ENCODE assay signal across 23 cellular contexts in the genomic region with DNA sequence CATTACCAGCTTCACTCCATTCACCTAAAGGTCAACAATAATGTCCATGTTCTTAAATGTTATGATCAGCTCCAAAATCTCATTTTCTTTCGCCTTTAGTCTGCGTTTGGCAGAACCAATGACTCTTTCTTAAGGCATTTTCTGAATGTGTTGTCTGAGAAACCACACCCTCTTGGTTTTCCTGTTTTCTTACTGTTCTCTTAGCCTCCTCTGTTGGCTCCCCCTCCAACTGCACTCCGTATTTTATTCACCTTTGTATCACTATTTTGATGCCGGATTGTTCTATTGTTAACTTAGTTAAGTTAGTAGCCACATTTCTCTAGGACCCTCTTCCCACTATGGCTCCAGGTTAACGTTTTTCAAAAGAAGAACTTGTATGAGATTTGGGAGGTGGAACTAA.
DNase-seq lines count a peak whose midpoint lies in the region; ATAC-seq and TF ChIP-seq lines count a peak whose summit lies in the region.
"Had no signal": no experiment of that assay in that cellular context is flagged by ENCODE, and none has a peak within 500 bp of the region (broad histone marks: within the 10 kb centered on the region; RNA-seq: fewer than 3 reads in every experiment).

No MANE protein-coding gene starts in this region.

- CTCF ChIA-PET in activated CD4-positive, alpha-beta T cell treated with anti-CD3 and anti-CD28 coated beads for 36 hours (lab: Charles Lee), result interaction anchor here (0.6 kb wide), 1 partner anchor 92 kb away, joined by 3 read pairs; no protein-coding TSS in a partner anchor
- CTCF ChIA-PET in CD4-positive, alpha-beta memory T cell (lab: Charles Lee; ENCODE audit: partially characterized antibody), result interaction anchor here (0.7 to 4.1 kb wide), 9 partner anchors 13 to 57 kb away, joined by 3 to 49 read pairs (median 4); no protein-coding TSS in a partner anchor
- CTCF ChIA-PET in activated CD4-positive, alpha-beta memory T cell treated with anti-CD3 and anti-CD28 coated beads for 36 hours (lab: Charles Lee), result interaction anchor here (0.6 to 1.3 kb wide), 2 partner anchors 44 to 57 kb away, joined by 3 to 4 read pairs; no protein-coding TSS in a partner anchor
- CTCF ChIA-PET in RWPE1 (lab: Yijun Ruan, JAX), result no interaction called here

- no peaks in the 10 kb centered on the region for H3K27me3 Mint-ChIP-seq in activated CD4-positive, alpha-beta T cell treated with anti-CD3 and anti-CD28 coated beads for 36 hours
- H3K27me3 Mint-ChIP-seq in CD4-positive, alpha-beta memory T cell, result no peaks in the 10 kb centered on the region
- H3K27me3 Mint-ChIP-seq in activated CD4-positive, alpha-beta memory T cell treated with anti-CD3 and anti-CD28 coated beads for 36 hours, result no peaks in the 10 kb centered on the region

- H3K36me3 ChIP-seq in CD4-positive, alpha-beta memory T cell (ENCODE audit: insufficient read depth, low read length), result no peaks in the 10 kb centered on the region
- H3K36me3 ChIP-seq in uterus, result no peaks in the 10 kb centered on the region
- H3K36me3 ChIP-seq: pancreas, right lobe of liver, thyroid gland had no signal

- no peaks in the 10 kb centered on the region for H3K9me3 Mint-ChIP-seq in activated CD4-positive, alpha-beta T cell treated with anti-CD3 and anti-CD28 coated beads for 36 hours (ENCODE audit: low read depth)
- H3K9me3 Mint-ChIP-seq in CD4-positive, alpha-beta memory T cell, result peaks cover 0 to 3% (median 0%) of the 10 kb centered on the region in 8 donors
- H3K9me3 Mint-ChIP-seq in activated CD4-positive, alpha-beta memory T cell treated with anti-CD3 and anti-CD28 coated beads for 36 hours, result no peaks in the 10 kb centered on the region
- H3K9me3 Mint-ChIP-seq: stimulated activated memory B cell treated with anti-CD40 and anti-IgM and Interleukin-4, amounts not matched to agents 10 μg/mL and 1 μg/mL and 100 μg/mL, for 72 hours had no signal

- TF ChIP-seq CTCF in foreskin keratinocyte (conservative IDR thresholded peaks at IDR 0.05), result peak; percentile 39
- no peak for TF ChIP-seq CTCF in RWPE1 (conservative IDR thresholded peaks at IDR 0.05; ENCODE audit: low read depth)
- TF ChIP-seq CTCF in uterus (IDR thresholded peaks at IDR 0.05), result no peak

- peak; percentile 44 for ATAC-seq in activated CD4-positive, alpha-beta T cell treated with anti-CD3 and anti-CD28 coated beads for 36 hours
- peak; percentile 39 for ATAC-seq in foreskin keratinocyte
- no peak for ATAC-seq in GM21367 (IDR thresholded peaks at IDR 0.05; ENCODE audit: unreplicated experiment)
- ATAC-seq: pancreas; right lobe of liver; stimulated activated memory B cell treated with anti-CD40 and anti-IgM and Interleukin-4, amounts not matched to agents 10 μg/mL and 1 μg/mL and 100 μg/mL, for 72 hours had no signal

- POLR2A ChIA-PET in activated CD4-positive, alpha-beta T cell treated with anti-CD3 and anti-CD28 coated beads for 36 hours (lab: Charles Lee), result interaction anchor here (0.7 kb wide), 1 partner anchor 303 kb away, joined by 3 read pairs; no protein-coding TSS in a partner anchor
- POLR2A ChIA-PET in CD4-positive, alpha-beta memory T cell (lab: Charles Lee; ENCODE audit: partially characterized antibody), result interaction anchor here (0.8 to 1.0 kb wide), 3 partner anchors 13 to 44 kb away, joined by 3 to 4 read pairs (median 4); no protein-coding TSS in a partner anchor
- POLR2A ChIA-PET in activated CD4-positive, alpha-beta memory T cell treated with anti-CD3 and anti-CD28 coated beads for 36 hours (lab: Charles Lee), result no interaction called here
- POLR2A ChIA-PET in RWPE1 (lab: Yijun Ruan, JAX; ENCODE audit: low non-redundant PET), result no interaction called here

- peak overlapping the region in 1 of 2 donors; percentile 16 for H3K4me3 ChIP-seq in CD4-positive, alpha-beta memory T cell (ENCODE audit: low read length in 2 of 2)
- H3K4me3 ChIP-seq in uterus, result no peak overlapping the region
- H3K4me3 ChIP-seq: hepatocyte, lung, pancreas, right lobe of liver, thyroid gland had no signal

- DNase-seq in activated CD4-positive, alpha-beta T cell treated with anti-CD3 and anti-CD28 coated beads for 36 hours, result no peak
- no peak for DNase-seq in activated CD4-positive, alpha-beta T cell treated with anti-CD3 and anti-CD28 coated beads for 1 hour
- DNase-seq in CD4-positive, alpha-beta memory T cell, result peak in 4 of 5 donors; percentile 32 to 34 (median 34)
- DNase-seq in activated CD4-positive, alpha-beta memory T cell treated with anti-CD3 and anti-CD28 coated beads for 36 hours, result no peak
- DNase-seq in foreskin keratinocyte (peak in 1 of 2 donors; percentile 18), RWPE1 (ENCODE audit: low spot score) (no peak), uterus (no peak)
- DNase-seq: activated CD4-positive, alpha-beta T cell treated with anti-CD3 and anti-CD28 coated beads, Interleukin-2, amount 50 U/mL, for 48 hours; activated effector memory CD4-positive, alpha-beta T cell treated with anti-CD3 and anti-CD28 coated beads, Interleukin-2, amount 50 U/mL, for 16 hours; cortex of kidney; islet precursor cell; KBM-7; NCI-H1930; NCI-H446 treated with DMSO at 0.1 percent for 48 hours; pancreas; right lobe of liver; RPMI8226; thyroid gland had no signal

- H3K27me3 ChIP-seq in CD4-positive, alpha-beta memory T cell (ENCODE audit: insufficient read depth, low read length), result no peaks in the 10 kb centered on the region
- no peaks in the 10 kb centered on the region for H3K27me3 ChIP-seq in foreskin keratinocyte
- no peaks in the 10 kb centered on the region for H3K27me3 ChIP-seq in uterus
- H3K27me3 ChIP-seq: hepatocyte, pancreas, right lobe of liver, thyroid gland had no signal

- peaks cover 27% of the 10 kb centered on the region for H3K4me1 Mint-ChIP-seq in activated CD4-positive, alpha-beta T cell treated with anti-CD3 and anti-CD28 coated beads for 36 hours
- H3K4me1 Mint-ChIP-seq in CD4-positive, alpha-beta memory T cell, result peaks cover 17 to 45% (median 32%) of the 10 kb centered on the region in 4 donors
- H3K4me1 Mint-ChIP-seq in activated CD4-positive, alpha-beta memory T cell treated with anti-CD3 and anti-CD28 coated beads for 36 hours (ENCODE audit: low read depth), result peaks cover 28% of the 10 kb centered on the region
- H3K4me1 Mint-ChIP-seq: stimulated activated memory B cell treated with anti-CD40 and anti-IgM and Interleukin-4, amounts not matched to agents 10 μg/mL and 1 μg/mL and 100 μg/mL, for 72 hours had no signal

- intact Hi-C loops in activated CD4-positive, alpha-beta T cell treated with anti-CD3 and anti-CD28 coated beads for 36 hours (cut with DNase I, micrococcal nuclease), result no loop called here
- intact Hi-C loops in CD4-positive, alpha-beta memory T cell (cut with micrococcal nuclease), result loop anchor here (1.0 kb wide), 1 partner anchor 44 kb away; no protein-coding TSS in a partner anchor
- intact Hi-C loops in activated CD4-positive, alpha-beta memory T cell treated with anti-CD3 and anti-CD28 coated beads for 36 hours (cut with micrococcal nuclease), result loop anchor here (1.0 kb wide), 1 partner anchor 44 kb away; no protein-coding TSS in a partner anchor
- intact Hi-C loops in uterus (cut with DNase I; ENCODE audit: low total_unique reads), result no loop called here

- H3K27ac ChIP-seq in CD4-positive, alpha-beta memory T cell (ENCODE audit: low read depth, low read length), result no peak overlapping the region
- H3K27ac ChIP-seq in foreskin keratinocyte (no peak overlapping the region), RWPE1 (no peak overlapping the region), uterus (no peak overlapping the region)
- H3K27ac ChIP-seq: 22Rv1, hepatocyte, pancreas, right lobe of liver, thyroid gland had no signal

- H3K36me3 Mint-ChIP-seq in activated CD4-positive, alpha-beta T cell treated with anti-CD3 and anti-CD28 coated beads for 36 hours (ENCODE audit: low read depth), result peaks cover 2% of the 10 kb centered on the region
- H3K36me3 Mint-ChIP-seq in CD4-positive, alpha-beta memory T cell, result no peaks in the 10 kb centered on the region
- no peaks in the 10 kb centered on the region for H3K36me3 Mint-ChIP-seq in activated CD4-positive, alpha-beta memory T cell treated with anti-CD3 and anti-CD28 coated beads for 36 hours
- H3K36me3 Mint-ChIP-seq: stimulated activated memory B cell treated with anti-CD40 and anti-IgM and Interleukin-4, amounts not matched to agents 10 μg/mL and 1 μg/mL and 100 μg/mL, for 72 hours had no signal

- H3K4me3 Mint-ChIP-seq in activated CD4-positive, alpha-beta T cell treated with anti-CD3 and anti-CD28 coated beads for 36 hours, result no peak overlapping the region
- peak overlapping the region; percentile 58 to 85 (median 78) for H3K4me3 Mint-ChIP-seq in CD4-positive, alpha-beta memory T cell
- peak overlapping the region; percentile 4 for H3K4me3 Mint-ChIP-seq in activated CD4-positive, alpha-beta memory T cell treated with anti-CD3 and anti-CD28 coated beads for 36 hours
- H3K4me3 Mint-ChIP-seq: stimulated activated memory B cell treated with anti-CD40 and anti-IgM and Interleukin-4, amounts not matched to agents 10 μg/mL and 1 μg/mL and 100 μg/mL, for 72 hours had no signal

- H3K27ac Mint-ChIP-seq in activated CD4-positive, alpha-beta T cell treated with anti-CD3 and anti-CD28 coated beads for 36 hours, result peak overlapping the region; percentile 14
- peak overlapping the region in 6 of 7 donors; percentile 38 to 88 (median 76) for H3K27ac Mint-ChIP-seq in CD4-positive, alpha-beta memory T cell
- H3K27ac Mint-ChIP-seq in activated CD4-positive, alpha-beta memory T cell treated with anti-CD3 and anti-CD28 coated beads for 36 hours, result peak overlapping the region; percentile 19
- H3K27ac Mint-ChIP-seq: stimulated activated memory B cell treated with anti-CD40 and anti-IgM and Interleukin-4, amounts not matched to agents 10 μg/mL and 1 μg/mL and 100 μg/mL, for 72 hours had no signal

- no peaks in the 10 kb centered on the region for H3K9me3 ChIP-seq in CD4-positive, alpha-beta memory T cell (ENCODE audit: control insufficient read depth in 1 of 2, low read length in 2 of 2)
- H3K9me3 ChIP-seq in uterus, result no peaks in the 10 kb centered on the region
- H3K9me3 ChIP-seq: pancreas, right lobe of liver, thyroid gland had no signal

- no peak for TF ChIP-seq POLR2A in uterus (IDR thresholded peaks at IDR 0.05)

- peaks cover 35% of the 10 kb centered on the region for H3K4me1 ChIP-seq in CD4-positive, alpha-beta memory T cell (ENCODE audit: insufficient read depth, low read length)
- H3K4me1 ChIP-seq in foreskin keratinocyte, result no peaks in the 10 kb centered on the region
- no peaks in the 10 kb centered on the region for H3K4me1 ChIP-seq in uterus
- H3K4me1 ChIP-seq: pancreas, right lobe of liver, thyroid gland had no signal

Comparison
In these comparisons a context has a peak if more than half of its experiments do, and no peak if none do; other contexts are left out.
1. DNase-seq: peak in CD4-positive, alpha-beta memory T cell (4 of 5); none in activated CD4-positive, alpha-beta T cell treated with anti-CD3 and anti-CD28 coated beads for 36 hours (single experiment), activated CD4-positive, alpha-beta T cell treated with anti-CD3 and anti-CD28 coated beads for 1 hour (single experiment), activated CD4-positive, alpha-beta memory T cell treated with anti-CD3 and anti-CD28 coated beads for 36 hours (single experiment), RWPE1 (single experiment) and uterus (0 of 2).
2. H3K27ac Mint-ChIP-seq: peak in every context shown above with its lines; median percentile 76 in CD4-positive, alpha-beta memory T cell; 19 in activated CD4-positive, alpha-beta memory T cell treated with anti-CD3 and anti-CD28 coated beads for 36 hours; 14 in activated CD4-positive, alpha-beta T cell treated with anti-CD3 and anti-CD28 coated beads for 36 hours.
3. POLR2A ChIA-PET loops: an anchor here in activated CD4-positive, alpha-beta T cell treated with anti-CD3 and anti-CD28 coated beads for 36 hours (0.7 kb wide) and CD4-positive, alpha-beta memory T cell (0.8 to 1.0 kb wide); none called in activated CD4-positive, alpha-beta memory T cell treated with anti-CD3 and anti-CD28 coated beads for 36 hours and RWPE1.
4. intact Hi-C loops: an anchor here in CD4-positive, alpha-beta memory T cell (1.0 kb wide) and activated CD4-positive, alpha-beta memory T cell treated with anti-CD3 and anti-CD28 coated beads for 36 hours (1.0 kb wide); none called in activated CD4-positive, alpha-beta T cell treated with anti-CD3 and anti-CD28 coated beads for 36 hours and uterus.